12 cellular contexts compared by ENCODE assay signal in the genomic region with DNA sequence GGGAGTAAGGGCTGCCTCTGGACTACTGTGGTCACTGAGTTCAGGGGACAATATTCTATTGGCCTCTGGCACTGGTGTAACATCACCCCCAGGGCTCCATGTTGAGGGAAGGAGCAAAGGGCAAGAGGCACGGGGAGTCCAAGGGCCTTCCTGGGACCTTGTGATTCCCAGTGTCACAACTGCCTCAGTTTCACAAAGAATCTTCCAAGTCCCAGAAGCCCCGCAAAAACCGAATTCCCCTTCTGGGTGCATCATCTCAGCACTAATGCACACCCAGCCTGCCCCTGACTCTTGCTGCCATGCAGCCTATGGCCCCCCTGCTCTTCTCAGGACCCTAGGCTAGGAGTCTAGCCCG. TPM values are rescaled to one million over a fixed set of nuclear protein-coding genes. Genes with fewer than 3 reads are reported as not detected.
A peak's percentile ranks its signal among the peaks of the same experiment; 100 is the strongest.
DNase-seq lines count a peak whose midpoint lies in the region; ATAC-seq and TF ChIP-seq lines count a peak whose summit lies in the region.
"Had no signal": no experiment of that assay in that cellular context is flagged by ENCODE, and none has a peak within 500 bp of the region (broad histone marks: within the 10 kb centered on the region; RNA-seq: fewer than 3 reads in every experiment).

No MANE protein-coding gene starts in this region.

- H3K9me3 ChIP-seq in A673 (ENCODE audit: low read depth, low read length, poor library complexity, severe bottlenecking) (no peaks in the 10 kb centered on the region), SK-N-MC (ENCODE audit: low read depth, low read length) (no peaks in the 10 kb centered on the region), right atrium auricular region (no peaks in the 10 kb centered on the region)

- DNase-seq in A673 (ENCODE audit: low spot score), result no peak
- DNase-seq in SK-N-MC (ENCODE audit: low read depth, low spot score), result no peak
- DNase-seq in right atrium auricular region (ENCODE audit: low spot score), result no peak
- no peak for DNase-seq in NCI-H510A (lab: John Stamatoyannopoulos, UW)
- DNase-seq in activated CD4-positive, alpha-beta T cell treated with anti-CD3 and anti-CD28 coated beads, Interleukin-2, amount 50 U/mL, for 4 hours, result no peak
- DNase-seq: activated CD4-positive, alpha-beta T cell treated with anti-CD3 and anti-CD28 coated beads, Interleukin-2, amount 10 ng/mL, durations not matched to agents 7 days and 5 days; cortex of kidney had no signal

- H3K27ac ChIP-seq in A673 (ENCODE audit: low read depth, low read length, poor library complexity, severe bottlenecking) (peak overlapping the region; percentile 79), SK-N-MC (peak overlapping the region; percentile 80), right atrium auricular region (peak overlapping the region; percentile 96 to 100), rectal smooth muscle tissue (ENCODE audit: low read depth, low read length) (peak overlapping the region; percentile 98)

- POLR2A ChIA-PET in A673 (lab: Charles Lee; ENCODE audit: low non-redundant PET), result interaction anchor here (0.7 kb wide), 1 partner anchor 369 kb away, joined by 3 read pairs; no protein-coding TSS in a partner anchor

- H3K36me3 ChIP-seq in A673 (ENCODE audit: insufficient read depth, low read length, poor library complexity, severe bottlenecking), result peaks cover 64% of the 10 kb centered on the region
- H3K36me3 ChIP-seq in SK-N-MC (ENCODE audit: insufficient read depth, low read length), result peaks cover 77% of the 10 kb centered on the region
- peaks cover 72% of the 10 kb centered on the region for H3K36me3 ChIP-seq in right atrium auricular region
- H3K36me3 ChIP-seq in rectal smooth muscle tissue (ENCODE audit: control insufficient read depth, insufficient read depth, low read length), result peaks cover 31% of the 10 kb centered on the region

- no peaks in the 10 kb centered on the region for H3K27me3 ChIP-seq in A673 (replicated peaks; ENCODE audit: insufficient read depth, low read depth, low read length, poor library complexity)
- no peaks in the 10 kb centered on the region for H3K27me3 ChIP-seq in right atrium auricular region
- no peaks in the 10 kb centered on the region for H3K27me3 ChIP-seq in rectal smooth muscle tissue (ENCODE audit: control insufficient read depth, insufficient read depth, low read length)

- no peak for TF ChIP-seq CTCF in A673 (conservative IDR thresholded peaks at IDR 0.05; ENCODE audit: low read depth, low read length)
- no peak for TF ChIP-seq CTCF in right atrium auricular region (IDR thresholded peaks at IDR 0.05)

- H3K9ac ChIP-seq in SK-N-MC (ENCODE audit: insufficient read length), result no peak overlapping the region
- H3K9ac ChIP-seq in rectal smooth muscle tissue (ENCODE audit: low read length), result no peak overlapping the region

- BruUV-seq in A673 (replicated peaks; lab: Mats Ljungman, UMichigan), result no TSS peak

- ATAC-seq in HG03565 (IDR thresholded peaks at IDR 0.05; ENCODE audit: unreplicated experiment), result no peak
- no peak for ATAC-seq in HG02798 (IDR thresholded peaks at IDR 0.05; ENCODE audit: poor library complexity, unreplicated experiment)
- ATAC-seq: left lobe of liver had no signal

- intact Hi-C loops in A673 (cut with micrococcal nuclease; ENCODE audit: unreplicated experiment), result no loop called here

- peaks cover 80% of the 10 kb centered on the region for H3K4me1 ChIP-seq in A673 (ENCODE audit: insufficient read depth, low read length, poor library complexity, severe bottlenecking)
- peaks cover 0 to 87% of the 10 kb centered on the region in 2 donors for H3K4me1 ChIP-seq in right atrium auricular region
- H3K4me1 ChIP-seq in rectal smooth muscle tissue (ENCODE audit: control insufficient read depth, insufficient read depth, low read length), result peaks cover 77% of the 10 kb centered on the region

- CTCF ChIA-PET in A673 (lab: Charles Lee), result no interaction called here

- H3K4me3 ChIP-seq in A673 (ENCODE audit: low read depth, low read length, poor library complexity, severe bottlenecking), result no peak overlapping the region
- H3K4me3 ChIP-seq in SK-N-MC, result no peak overlapping the region
- no peak overlapping the region for H3K4me3 ChIP-seq in right atrium auricular region
- H3K4me3 ChIP-seq in rectal smooth muscle tissue (ENCODE audit: low read length), result no peak overlapping the region

RNA-seq across cellular contexts. Expression of a gene that starts 5.5 kb away (rescaled TPM):
- total RNA-seq in A673 (2021) (38.9 and 59.6 TPM in 2 replicates), right atrium auricular region (100 to 1,000 TPM in 1 of 2 donors, 10 to 100 TPM in 1; 62.3 to 119 TPM)
- total RNA-seq: activated CD4-positive, alpha-beta T cell treated with anti-CD3 and anti-CD28 coated beads, Interleukin-2, amount 10 ng/mL, durations not matched to agents 7 days and 5 days; B cell had no signal
